28 cellular contexts compared by ENCODE assay signal in genomic region chr10:45118929-45119328, GRCh38.
"Had no signal": no experiment of that assay in that cellular context is flagged by ENCODE, and none has a peak within 500 bp of the region (broad histone marks: within the 10 kb centered on the region; RNA-seq: fewer than 3 reads in every experiment).

No MANE protein-coding gene starts in this region.

- H3K27me3 Mint-ChIP-seq: stimulated activated naive CD8-positive, alpha-beta T cell treated with anti-CD3 and anti-CD28 coated beads, Interleukin-15, amount 100 ng/mL, for 72 hours had no signal

- H3K9me3 ChIP-seq: stomach, suprapubic skin, testis, thoracic aorta, tibial artery, tibial nerve, transverse colon, upper lobe of left lung, upper lobe of right lung, uterus, vagina had no signal

- H3K27ac Mint-ChIP-seq: stimulated activated effector memory CD8-positive, alpha-beta T cell treated with anti-CD3 and anti-CD28 coated beads, Interleukin-12 subunit alpha, Interleukin-12 subunit beta, amount 100 ng/mL, for 72 hours; stimulated activated memory B cell treated with anti-CD40 and anti-IgM and Interleukin-4, amounts not matched to agents 10 μg/mL and 1 μg/mL and 100 μg/mL, for 72 hours; stimulated activated naive B cell treated with anti-CD40 and anti-IgM and Interleukin-4, amounts not matched to agents 10 μg/mL and 1 μg/mL and 100 μg/mL, for 72 hours; stimulated activated naive CD8-positive, alpha-beta T cell treated with anti-CD3 and anti-CD28 coated beads, Interleukin-15, amount 100 ng/mL, for 72 hours; stimulated activated naive CD8-positive, alpha-beta T cell treated with anti-CD3 and anti-CD28 coated beads, Interleukin-15, Interleukin-2, amounts not matched to agents 100 ng/mL and 50 ng/mL, for 24 hours; type B pancreatic cell had no signal

- H3K36me3 ChIP-seq: stomach, suprapubic skin, thoracic aorta, tibial artery, tibial nerve, transverse colon, upper lobe of left lung, upper lobe of right lung, uterus, vagina had no signal

- H3K27me3 ChIP-seq: testis, tibial artery, tibial nerve, transverse colon, upper lobe of left lung, upper lobe of right lung, uterus, vagina had no signal

- H3K4me3 Mint-ChIP-seq: stimulated activated effector memory CD8-positive, alpha-beta T cell treated with anti-CD3 and anti-CD28 coated beads, Interleukin-12 subunit alpha, Interleukin-12 subunit beta, amount 100 ng/mL, for 72 hours; stimulated activated memory B cell treated with anti-CD40 and anti-IgM and Interleukin-4, amounts not matched to agents 10 μg/mL and 1 μg/mL and 100 μg/mL, for 72 hours; stimulated activated naive B cell treated with anti-CD40 and anti-IgM and Interleukin-4, amounts not matched to agents 10 μg/mL and 1 μg/mL and 100 μg/mL, for 72 hours; stimulated activated naive CD8-positive, alpha-beta T cell treated with anti-CD3 and anti-CD28 coated beads, Interleukin-15, amount 100 ng/mL, for 72 hours; stimulated activated naive CD8-positive, alpha-beta T cell treated with anti-CD3 and anti-CD28 coated beads, Interleukin-15, Interleukin-2, amounts not matched to agents 100 ng/mL and 50 ng/mL, for 24 hours; type B pancreatic cell had no signal

- H3K4me1 ChIP-seq: stomach, suprapubic skin, testis, tibial artery, tibial nerve, transverse colon, upper lobe of left lung, upper lobe of right lung, uterus, vagina had no signal

- H3K4me1 Mint-ChIP-seq: stimulated activated effector memory CD8-positive, alpha-beta T cell treated with anti-CD3 and anti-CD28 coated beads, Interleukin-12 subunit alpha, Interleukin-12 subunit beta, amount 100 ng/mL, for 72 hours; stimulated activated memory B cell treated with anti-CD40 and anti-IgM and Interleukin-4, amounts not matched to agents 10 μg/mL and 1 μg/mL and 100 μg/mL, for 72 hours; stimulated activated naive B cell treated with anti-CD40 and anti-IgM and Interleukin-4, amounts not matched to agents 10 μg/mL and 1 μg/mL and 100 μg/mL, for 72 hours had no signal

- H3K9me3 Mint-ChIP-seq: stimulated activated effector memory CD8-positive, alpha-beta T cell treated with anti-CD3 and anti-CD28 coated beads, Interleukin-12 subunit alpha, Interleukin-12 subunit beta, amount 100 ng/mL, for 72 hours; stimulated activated memory B cell treated with anti-CD40 and anti-IgM and Interleukin-4, amounts not matched to agents 10 μg/mL and 1 μg/mL and 100 μg/mL, for 72 hours; stimulated activated naive B cell treated with anti-CD40 and anti-IgM and Interleukin-4, amounts not matched to agents 10 μg/mL and 1 μg/mL and 100 μg/mL, for 72 hours; stimulated activated naive CD8-positive, alpha-beta T cell treated with anti-CD3 and anti-CD28 coated beads, Interleukin-15, amount 100 ng/mL, for 72 hours; stimulated activated naive CD8-positive, alpha-beta T cell treated with anti-CD3 and anti-CD28 coated beads, Interleukin-15, Interleukin-2, amounts not matched to agents 100 ng/mL and 50 ng/mL, for 24 hours; type B pancreatic cell had no signal

- H3K36me3 Mint-ChIP-seq: stimulated activated effector memory CD8-positive, alpha-beta T cell treated with anti-CD3 and anti-CD28 coated beads, Interleukin-12 subunit alpha, Interleukin-12 subunit beta, amount 100 ng/mL, for 72 hours; stimulated activated memory B cell treated with anti-CD40 and anti-IgM and Interleukin-4, amounts not matched to agents 10 μg/mL and 1 μg/mL and 100 μg/mL, for 72 hours; stimulated activated naive B cell treated with anti-CD40 and anti-IgM and Interleukin-4, amounts not matched to agents 10 μg/mL and 1 μg/mL and 100 μg/mL, for 72 hours; type B pancreatic cell had no signal

- FAIRE-seq: urothelium cell line had no signal

- DNase-seq: stimulated activated CD4-positive, alpha-beta T cell treated with anti-CD3 and anti-CD28 coated beads, Interleukin-2, amount 100 ng/mL, for 48 hours; stimulated activated CD4-positive, alpha-beta T cell treated with anti-CD3 and anti-CD28 coated beads, Interleukin-4, amount 100 ng/mL, for 1 hour; stimulated activated CD4-positive, alpha-beta T cell treated with anti-CD3 and anti-CD28 coated beads, Interleukin-4, amount 100 ng/mL, for 24 hours; stimulated activated CD4-positive, alpha-beta T cell treated with anti-CD3 and anti-CD28 coated beads, Interleukin-4, amount 100 ng/mL, for 4 hours; stimulated activated CD8-positive, alpha-beta memory T cell treated with anti-CD3 and anti-CD28 coated beads, Interleukin-4, amount 100 ng/mL, for 48 hours; stimulated activated naive B cell treated with anti-CD40 and anti-IgM and Interleukin-4, amounts not matched to agents 10 μg/mL and 1 μg/mL and 100 μg/mL, for 72 hours; stimulated activated naive CD4-positive, alpha-beta T cell; stimulated activated naive CD4-positive, alpha-beta T cell treated with Interleukin-2 at 50 U/mL for 16 hours; stimulated activated naive CD8-positive, alpha-beta T cell treated with anti-CD3 and anti-CD28 coated beads, Interleukin-15, amount 100 ng/mL, for 72 hours; stimulated activated naive CD8-positive, alpha-beta T cell treated with anti-CD3 and anti-CD28 coated beads, Interleukin-15, Interleukin-2, amounts not matched to agents 100 U/mL and 50 U/mL, for 24 hours; stomach; substantia nigra; testis; tibial artery; transverse colon; trophoblast cell; upper lobe of left lung; upper lobe of right lung; uterus had no signal

- H3K27ac ChIP-seq: stomach, suprapubic skin, testis, thoracic aorta, tibial artery, tibial nerve, transverse colon, upper lobe of left lung, upper lobe of right lung, uterus, vagina had no signal

- H3K4me3 ChIP-seq: stomach, suprapubic skin, testis, thoracic aorta, tibial artery, tibial nerve, transverse colon, upper lobe of left lung, upper lobe of right lung, uterus, vagina had no signal

- ATAC-seq: stimulated activated effector memory CD8-positive, alpha-beta T cell treated with anti-CD3 and anti-CD28 coated beads, Interleukin-12 subunit alpha, Interleukin-12 subunit beta, amount 100 ng/mL, for 72 hours; stimulated activated memory B cell treated with anti-CD40 and anti-IgM and Interleukin-4, amounts not matched to agents 10 μg/mL and 1 μg/mL and 100 μg/mL, for 72 hours; stimulated activated naive B cell treated with anti-CD40 and anti-IgM and Interleukin-4, amounts not matched to agents 10 μg/mL and 1 μg/mL and 100 μg/mL, for 72 hours; stimulated activated naive CD8-positive, alpha-beta T cell treated with anti-CD3 and anti-CD28 coated beads, Interleukin-15, amount 100 ng/mL, for 72 hours; stimulated activated naive CD8-positive, alpha-beta T cell treated with anti-CD3 and anti-CD28 coated beads, Interleukin-15, Interleukin-2, amounts not matched to agents 100 U/mL and 50 U/mL, for 24 hours; upper lobe of right lung had no signal
